In genomic region chr17:36921131-36921851, GRCh38 we compare ENCODE assay signal across 9 cellular contexts. TPM values are rescaled to one million over a fixed set of nuclear protein-coding genes. Genes with fewer than 3 reads are reported as not detected.
A peak's percentile ranks its signal among the peaks of the same experiment; 100 is the strongest.
DNase-seq lines count a peak whose midpoint lies in the region; ATAC-seq and TF ChIP-seq lines count a peak whose summit lies in the region.
"Had no signal": no experiment of that assay in that cellular context is flagged by ENCODE, and none has a peak within 500 bp of the region (broad histone marks: within the 10 kb centered on the region; RNA-seq: fewer than 3 reads in every experiment).

No MANE protein-coding gene starts in this region.

- H2AFZ ChIP-seq in neuronal stem cell (ENCODE audit: low read length) = peak overlapping the region; percentile 40
- H2AFZ ChIP-seq in OCI-LY7 (ENCODE audit: low read length) = no peak overlapping the region

- no peaks in the 10 kb centered on the region for H3K36me3 Mint-ChIP-seq in CD8-positive, alpha-beta T cell

- no peak overlapping the region for H3K4me3 ChIP-seq in CD8-positive, alpha-beta T cell (ENCODE audit: low read depth, low read length)
- no peak overlapping the region for H3K4me3 ChIP-seq in NT2/D1 (ENCODE audit: insufficient read length, low read depth)
- H3K4me3 ChIP-seq in astrocyte of the spinal cord (ENCODE audit: low read depth, low read length) = no peak overlapping the region
- no peak overlapping the region for H3K4me3 ChIP-seq in neuronal stem cell (ENCODE audit: low read length in 2 of 2)
- no peak overlapping the region for H3K4me3 ChIP-seq in OCI-LY7 (ENCODE audit: low read depth, low read length, poor library complexity, severe bottlenecking)
- H3K4me3 ChIP-seq: coronary artery had no signal

- intact Hi-C loops in CD8-positive, alpha-beta T cell (cut with DNase I, micrococcal nuclease) = no loop called here
- intact Hi-C loops in OCI-LY7 (cut with micrococcal nuclease; ENCODE audit: unreplicated experiment) = no loop called here

- no peaks in the 10 kb centered on the region for H3K4me1 Mint-ChIP-seq in CD8-positive, alpha-beta T cell (ENCODE audit: low read depth)

- no peaks in the 10 kb centered on the region for H3K36me3 ChIP-seq in CD8-positive, alpha-beta T cell (ENCODE audit: insufficient read depth, low read length)
- H3K36me3 ChIP-seq in NT2/D1 (ENCODE audit: insufficient read depth, insufficient read length, low read length) (no peaks in the 10 kb centered on the region), neuronal stem cell (replicated peaks in 1 of 2; ENCODE audit: control insufficient read depth in 2 of 2, insufficient read depth in 2 of 2, low read length in 2 of 2) (no peaks in the 10 kb centered on the region), OCI-LY7 (ENCODE audit: insufficient read depth, low read length) (no peaks in the 10 kb centered on the region)

- H2BK120ac ChIP-seq in neuronal stem cell (ENCODE audit: low read depth, low read length) = no peak overlapping the region

- H3K23ac ChIP-seq in neuronal stem cell (ENCODE audit: low read depth, low read length, poor library complexity) = no peak overlapping the region

- TF ChIP-seq CTCF in CD8-positive, alpha-beta T cell (IDR thresholded peaks at IDR 0.05) = no peak
- no peak for TF ChIP-seq CTCF in astrocyte of the spinal cord (IDR thresholded peaks at IDR 0.05; ENCODE audit: low read depth, low read length)
- no peak for TF ChIP-seq CTCF in OCI-LY7 (conservative IDR thresholded peaks at IDR 0.05; ENCODE audit: low read length)

- no peak overlapping the region for H3K4me3 Mint-ChIP-seq in CD8-positive, alpha-beta T cell

- no peak overlapping the region for H2BK12ac ChIP-seq in neuronal stem cell (ENCODE audit: low read length)

- POLR2A ChIA-PET in CD8-positive, alpha-beta T cell (lab: Charles Lee) = no interaction called here
- POLR2A ChIA-PET in OCI-LY7 (lab: Charles Lee) = interaction anchor here (0.9 kb wide), 1 partner anchor 14 kb away, joined by 5 read pairs; no protein-coding TSS in a partner anchor

- no peaks in the 10 kb centered on the region for H3K9me3 ChIP-seq in CD8-positive, alpha-beta T cell (ENCODE audit: low read length)
- H3K9me3 ChIP-seq in NT2/D1 (ENCODE audit: insufficient read depth, low read length) (no peaks in the 10 kb centered on the region), neuronal stem cell (replicated peaks in 1 of 2; ENCODE audit: control insufficient read depth in 2 of 2, insufficient read depth in 1 of 2, low read depth in 1 of 2, low read length in 2 of 2) (peaks cover 0 to 2% of the 10 kb centered on the region in 2 donors), OCI-LY7 (ENCODE audit: low read length) (no peaks in the 10 kb centered on the region)

- H2AK5ac ChIP-seq in neuronal stem cell (ENCODE audit: low read depth, low read length) = peak overlapping the region; percentile 2

- H3K79me1 ChIP-seq in neuronal stem cell (ENCODE audit: low read depth, low read length) = no peaks in the 10 kb centered on the region

- no CpG with 5 or more reads among the region's 7 CpGs for WGBS in neuronal stem cell (ENCODE audit: extremely low coverage in 2 of 2, insufficient read length in 2 of 2, insufficient replicate concordance in 1 of 2), 2 donors

- H3K27me3 Mint-ChIP-seq in CD8-positive, alpha-beta T cell (ENCODE audit: low read depth) = peaks cover 22% of the 10 kb centered on the region

- H4K91ac ChIP-seq in neuronal stem cell (ENCODE audit: low read depth, low read length, poor library complexity) = no peak overlapping the region

- no peak overlapping the region for H3K14ac ChIP-seq in neuronal stem cell (ENCODE audit: low read length)

- no TSS peak for BruUV-seq in OCI-LY7 (replicated peaks; lab: Mats Ljungman, UMichigan)

- H3K27ac ChIP-seq in CD8-positive, alpha-beta T cell (ENCODE audit: low read depth, low read length) = no peak overlapping the region
- H3K27ac ChIP-seq in neuronal stem cell (replicated peaks; ENCODE audit: low read length) (peak overlapping the region; percentile 91), OCI-LY7 (ENCODE audit: low read depth, low read length, poor library complexity, severe bottlenecking) (no peak overlapping the region)
- H3K27ac ChIP-seq: coronary artery had no signal

- no peak for DNase-seq in CD8-positive, alpha-beta T cell
- DNase-seq in NT2/D1 (ENCODE audit: low read depth, low spot score) (no peak), astrocyte of the spinal cord (ENCODE audit: low read depth, low spot score) (peak; percentile 56), neuronal stem cell (ENCODE audit: low spot score) (no peak), NCI-H2196 (lab: John Stamatoyannopoulos, UW; ENCODE audit: unreplicated experiment) (no peak), OCI-LY7 (ENCODE audit: low spot score) (no peak)

- no peak overlapping the region for H3K4ac ChIP-seq in neuronal stem cell (ENCODE audit: low read length)

- H3K79me2 ChIP-seq in OCI-LY7 (ENCODE audit: insufficient read depth, low read depth, low read length) = no peaks in the 10 kb centered on the region

- H3K9me2 ChIP-seq in OCI-LY7 (ENCODE audit: insufficient read depth, low read length) = no peaks in the 10 kb centered on the region

- H4K8ac ChIP-seq in neuronal stem cell (ENCODE audit: low read depth, low read length) = no peak overlapping the region

- H3K27me3 ChIP-seq in CD8-positive, alpha-beta T cell (ENCODE audit: insufficient read depth, low read length) = no peaks in the 10 kb centered on the region
- H3K27me3 ChIP-seq in NT2/D1 (ENCODE audit: insufficient read depth, insufficient read length) (peaks cover 3% of the 10 kb centered on the region), neuronal stem cell (ENCODE audit: control insufficient read depth in 3 of 3, insufficient read depth in 3 of 3, low read depth in 1 of 3, low read length in 3 of 3) (peaks cover 0 to 73% (median 0%) of the 10 kb centered on the region in 3 experiments)

- peak overlapping the region; percentile 10 for H2BK15ac ChIP-seq in neuronal stem cell (ENCODE audit: low read length)

- peak overlapping the region; percentile 6 for H3K9ac ChIP-seq in NT2/D1 (ENCODE audit: insufficient read length, low read depth)
- no peak overlapping the region for H3K9ac ChIP-seq in neuronal stem cell (ENCODE audit: low read depth, low read length, poor library complexity)

- peak; percentile 64 for ATAC-seq in CD8-positive, alpha-beta T cell
- no peak for ATAC-seq in HG02623 (IDR thresholded peaks at IDR 0.05; ENCODE audit: unreplicated experiment)
- ATAC-seq in GM18517 (IDR thresholded peaks at IDR 0.05; ENCODE audit: unreplicated experiment) = no peak

- CTCF ChIA-PET in CD8-positive, alpha-beta T cell (lab: Charles Lee) = no interaction called here
- CTCF ChIA-PET in OCI-LY7 (lab: Charles Lee; ENCODE audit: unreplicated experiment) = no interaction called here

- H3K4me1 ChIP-seq in CD8-positive, alpha-beta T cell (ENCODE audit: insufficient read depth, low read length) = no peaks in the 10 kb centered on the region
- peaks cover 37% of the 10 kb centered on the region for H3K4me1 ChIP-seq in NT2/D1 (ENCODE audit: insufficient read depth, insufficient read length)
- H3K4me1 ChIP-seq in neuronal stem cell (ENCODE audit: control insufficient read depth in 2 of 2, insufficient read depth in 1 of 2, low read depth in 1 of 2, low read length in 2 of 2) = peaks cover 11 to 35% of the 10 kb centered on the region in 2 donors
- H3K4me1 ChIP-seq in OCI-LY7 (ENCODE audit: insufficient read depth, low read length, poor library complexity, severe bottlenecking) = no peaks in the 10 kb centered on the region

- no peaks in the 10 kb centered on the region for H4K20me1 ChIP-seq in OCI-LY7 (ENCODE audit: insufficient read depth, low read length)

- peak overlapping the region; percentile 88 for H3K18ac ChIP-seq in neuronal stem cell (ENCODE audit: low read length)

- in situ Hi-C loops in astrocyte of the spinal cord (cut with HindIII; ENCODE audit: low sequenced_read_pairs) = no loop called here

- H3K9me3 Mint-ChIP-seq in CD8-positive, alpha-beta T cell = no peaks in the 10 kb centered on the region

- peak overlapping the region; percentile 43 for H3K4me2 ChIP-seq in neuronal stem cell (ENCODE audit: insufficient read depth, low read length, poor library complexity, severe bottlenecking)
- no peak overlapping the region for H3K4me2 ChIP-seq in OCI-LY7 (ENCODE audit: low read length)

- peak overlapping the region; percentile 45 for H2BK5ac ChIP-seq in neuronal stem cell (ENCODE audit: low read length)

- H3K27ac Mint-ChIP-seq in CD8-positive, alpha-beta T cell = no peak overlapping the region

RNA-seq across cellular contexts. Expression of gene LHX1, which starts 16.0 kb away (rescaled TPM):
- not detected for total RNA-seq in CD8-positive, alpha-beta T cell
- 0.04 TPM for polyA plus RNA-seq in neuronal stem cell (2013, experiment 1 of 2)
- polyA plus RNA-seq in neuronal stem cell (2013, experiment 2 of 2) = 0.06 TPM
- not detected in 2 replicates for total RNA-seq in OCI-LY7 (2014; rRNA removed; shearing (Covaris generic))
- not detected in 2 replicates for total RNA-seq in OCI-LY7 (2022)

RNA-seq across cellular contexts. Expression of gene AATF, which starts 27.5 kb away (rescaled TPM):
- total RNA-seq in CD8-positive, alpha-beta T cell = 10 to 100 TPM; 49.5 to 51.5 TPM
- polyA plus RNA-seq in neuronal stem cell (2013, experiment 1 of 2) = 58.6 TPM
- 62.9 TPM for polyA plus RNA-seq in neuronal stem cell (2013, experiment 2 of 2)
- 71.7 and 83.5 TPM in 2 replicates for total RNA-seq in OCI-LY7 (2014; rRNA removed; shearing (Covaris generic))
- total RNA-seq in OCI-LY7 (2022) = 88.0 and 94.3 TPM in 2 replicates
